7 cellular contexts compared by ENCODE assay signal in genomic region chr3:44861412-44862220, GRCh38. TPM values are rescaled to one million over a fixed set of nuclear protein-coding genes. Genes with fewer than 3 reads are reported as not detected.
DNase-seq lines count a peak whose midpoint lies in the region; ATAC-seq and TF ChIP-seq lines count a peak whose summit lies in the region.

TMEM42 (plus strand) TSS chr3:44861912; CDS start chr3:44861925, 13 bp downstream.

- H3K27me3 ChIP-seq in breast epithelium, result no peaks in the 10 kb centered on the region

- H3K4me1 ChIP-seq in breast epithelium, result peaks cover 5 to 7% of the 10 kb centered on the region in 2 donors

- peak; percentile 20 for DNase-seq in NCI-H2107 treated with DMSO at 0.1 percent for 48 hours (lab: John Stamatoyannopoulos, UW; ENCODE audit: unreplicated experiment)
- DNase-seq in breast epithelium (ENCODE audit: low spot score in 2 of 2), result peak; percentile 80 to 82

- H3K4me3 ChIP-seq in breast epithelium, result peak within 1 kb of the TSS; percentile 66 to 98 (median 81)
- H3K4me3 ChIP-seq in iPS-18c (ENCODE audit: insufficient read depth, low read depth, low read length), result peak within 1 kb of the TSS; percentile 62
- H3K4me3 ChIP-seq in skin epidermis, result peak within 1 kb of the TSS; percentile 41 to 70 (median 65)

- intact Hi-C loops in breast epithelium (cut with DNase I; ENCODE audit: low total_unique reads), result no loop called here

- peaks cover 0 to 12% of the 10 kb centered on the region in 2 donors for H3K9me3 ChIP-seq in breast epithelium
- H3K9me3 ChIP-seq in iPS-18c (ENCODE audit: control insufficient read depth, insufficient read depth, low read length), result no peaks in the 10 kb centered on the region

- peak within 1 kb of the TSS; percentile 89 for H3K27ac ChIP-seq in VCaP
- H3K27ac ChIP-seq in breast epithelium, result peak within 1 kb of the TSS; percentile 89 to 96
- H3K27ac ChIP-seq in skin epidermis, result peak within 1 kb of the TSS; percentile 72 to 96 (median 89)

- ATAC-seq in GM18508 (IDR thresholded peaks at IDR 0.05; ENCODE audit: insufficient read depth, unreplicated experiment) (peak; percentile 70), HG02943 (IDR thresholded peaks at IDR 0.05; ENCODE audit: low read depth, unreplicated experiment) (peak; percentile 94)

- TF ChIP-seq POLR2A in breast epithelium (IDR thresholded peaks at IDR 0.05), result peak; percentile 28

- no peaks in the 10 kb centered on the region for H3K36me3 ChIP-seq in breast epithelium

- TF ChIP-seq CTCF in VCaP (conservative IDR thresholded peaks at IDR 0.05) (no peak), breast epithelium (IDR thresholded peaks at IDR 0.05) (no peak)

RNA-seq across cellular contexts. Expression of gene TMEM42, which starts in this region (rescaled TPM):
- total RNA-seq in breast epithelium, result 10 to 100 TPM; 12.8 to 28.6 (median 20.3) TPM

Comparison
In these comparisons a context has a peak if more than half of its experiments do, and no peak if none do; other contexts are left out.
1. Peak in every context shown above with its lines: DNase-seq, ATAC-seq, H3K4me3 ChIP-seq and H3K27ac ChIP-seq.